8 cellular contexts compared by ENCODE assay signal in the genomic region with DNA sequence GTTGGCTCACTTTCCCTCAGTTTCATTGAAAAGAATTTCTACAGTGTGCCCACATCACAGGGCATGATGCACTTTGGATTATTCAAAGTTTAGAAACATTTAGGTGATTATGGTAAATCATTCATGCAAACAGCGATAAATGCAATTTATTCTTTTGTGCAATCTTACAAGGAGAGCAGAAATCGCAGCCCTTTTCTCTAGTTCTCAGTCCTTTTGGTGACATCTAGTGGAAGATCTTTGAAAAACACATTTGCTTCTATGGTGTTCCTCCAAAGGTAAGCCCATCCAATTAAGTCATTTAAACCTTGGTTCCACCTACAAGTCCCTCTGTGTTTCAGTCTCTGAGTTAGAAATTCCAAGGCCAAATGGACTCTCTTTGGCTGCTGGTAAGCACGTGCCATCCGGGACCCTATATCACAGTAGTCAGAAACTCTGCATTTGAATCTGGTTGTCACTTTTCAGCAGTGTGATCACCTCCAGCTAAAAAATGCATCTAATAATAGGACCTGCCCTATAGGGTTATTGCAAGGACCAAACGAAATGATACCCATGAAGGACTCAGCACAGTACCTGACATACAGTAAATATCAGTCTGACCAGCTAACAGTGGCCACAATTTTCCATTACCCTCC.
DNase-seq lines count a peak whose midpoint lies in the region; ATAC-seq, FAIRE-seq and TF ChIP-seq lines count a peak whose summit lies in the region.

No MANE protein-coding gene starts in this region.

- H3K4me1 ChIP-seq in OCI-LY7 (ENCODE audit: insufficient read depth, low read length, poor library complexity, severe bottlenecking): no peaks in the 10 kb centered on the region

- H3K9me3 Mint-ChIP-seq in nephron: no peaks in the 10 kb centered on the region

- peak; percentile 88 for DNase-seq in DMS 273 (lab: John Stamatoyannopoulos, UW; ENCODE audit: unreplicated experiment)
- peak; percentile 57 for DNase-seq in HCEC 1CT
- DNase-seq in OCI-LY7 (ENCODE audit: low spot score): peak; percentile 56
- DNase-seq in ureter (ENCODE audit: low spot score): no peak

- CTCF ChIA-PET in OCI-LY7 (lab: Charles Lee; ENCODE audit: unreplicated experiment): no interaction called here

- no peaks in the 10 kb centered on the region for H3K79me2 ChIP-seq in OCI-LY7 (ENCODE audit: insufficient read depth, low read depth, low read length)

- intact Hi-C loops in OCI-LY7 (cut with micrococcal nuclease; ENCODE audit: unreplicated experiment): loop anchor here (5.0 kb wide), 1 partner anchor 115 kb away; no protein-coding TSS in a partner anchor

- H3K36me3 Mint-ChIP-seq in nephron (ENCODE audit: low read depth): peaks cover 6% of the 10 kb centered on the region

- no peak overlapping the region for H2AFZ ChIP-seq in OCI-LY7 (ENCODE audit: low read length)

- H3K27ac Mint-ChIP-seq in nephron: peak overlapping the region in 1 of 3 experiments; percentile 37

- no peak overlapping the region for H3K4me3 Mint-ChIP-seq in nephron

- H3K36me3 ChIP-seq in OCI-LY7 (ENCODE audit: insufficient read depth, low read length): peaks cover 71% of the 10 kb centered on the region

- ATAC-seq in GM21825 (IDR thresholded peaks at IDR 0.05; ENCODE audit: unreplicated experiment): no peak
- no peak for ATAC-seq in HG02759 (IDR thresholded peaks at IDR 0.05; ENCODE audit: unreplicated experiment)

- BruUV-seq in OCI-LY7 (replicated peaks; lab: Mats Ljungman, UMichigan): no TSS peak

- no peak overlapping the region for H3K27ac ChIP-seq in OCI-LY7 (ENCODE audit: low read depth, low read length, poor library complexity, severe bottlenecking)

- TF ChIP-seq CTCF in OCI-LY7 (conservative IDR thresholded peaks at IDR 0.05; ENCODE audit: low read length): peak; percentile 83
- peak; percentile 56 to 65 (median 56) for TF ChIP-seq CTCF in nephron (IDR thresholded peaks at IDR 0.05; ENCODE audit: unreplicated experiment in 3 of 3)

- H4K20me1 ChIP-seq in OCI-LY7 (ENCODE audit: insufficient read depth, low read length): no peaks in the 10 kb centered on the region; the same call in 1 of the 2 replicates

- H3K4me2 ChIP-seq in OCI-LY7 (ENCODE audit: low read length): no peak overlapping the region

- no peaks in the 10 kb centered on the region for H3K27me3 Mint-ChIP-seq in nephron (ENCODE audit: low read depth)

- no peaks in the 10 kb centered on the region for H3K9me2 ChIP-seq in OCI-LY7 (ENCODE audit: insufficient read depth, low read length)

- peaks cover 48% of the 10 kb centered on the region for H3K4me1 Mint-ChIP-seq in nephron

- POLR2A ChIA-PET in OCI-LY7 (lab: Charles Lee): interaction anchor here (0.6 to 0.7 kb wide), 2 partner anchors 218 to 238 kb away, joined by 3 read pairs; no protein-coding TSS in a partner anchor

- H3K9me3 ChIP-seq in OCI-LY7 (ENCODE audit: low read length): no peaks in the 10 kb centered on the region

- peak; percentile 94 for FAIRE-seq in endometrium (lab: Jason Lieb, UNC)

- H3K4me3 ChIP-seq in OCI-LY7 (ENCODE audit: low read depth, low read length, poor library complexity, severe bottlenecking): no peak overlapping the region
